Comparison of ENCODE assay signal across 8 cellular contexts in the genomic region with DNA sequence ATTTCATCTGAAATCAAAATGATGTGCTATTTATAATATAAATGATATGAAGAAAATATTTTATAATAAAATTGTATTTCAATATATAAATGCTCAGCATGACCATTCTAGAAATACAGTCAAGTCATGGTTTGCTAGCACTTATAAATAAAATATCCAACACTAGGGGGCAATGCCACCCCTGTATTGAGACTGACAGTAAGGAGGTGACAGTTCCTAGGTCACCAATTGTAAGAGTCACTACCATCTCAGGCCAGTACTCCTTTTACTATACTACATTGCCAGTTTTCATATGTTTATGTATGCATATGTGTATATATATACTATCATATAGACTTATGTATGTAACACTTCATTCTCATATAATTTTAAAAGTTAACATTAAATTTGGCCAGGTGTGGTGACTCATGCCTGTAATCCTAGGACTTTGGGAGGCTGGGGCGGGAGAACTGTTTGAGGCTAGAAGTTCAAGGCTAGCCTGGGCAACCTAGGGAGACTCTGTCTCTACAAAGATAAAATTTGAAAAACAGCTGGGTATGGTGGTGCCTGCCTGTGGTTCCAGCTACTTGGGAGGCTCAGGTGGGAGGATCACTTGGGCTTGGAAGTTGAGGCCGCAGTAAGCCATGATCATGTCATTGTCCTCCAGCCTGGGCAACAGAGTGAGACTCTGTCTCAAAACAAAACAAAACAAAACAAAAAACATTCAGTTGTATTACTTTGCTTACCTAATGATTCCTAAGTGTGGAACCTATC. TPM values are rescaled to one million over a fixed set of nuclear protein-coding genes. Genes with fewer than 3 reads are reported as not detected.
DNase-seq lines count a peak whose midpoint lies in the region; ATAC-seq and TF ChIP-seq lines count a peak whose summit lies in the region.

No MANE protein-coding gene starts in this region.

- peak; percentile 8 for DNase-seq in stimulated activated CD4-positive, alpha-beta T cell treated with anti-CD3 and anti-CD28 coated beads, Interleukin-1b, Interleukin-23, amount 100 ng/mL, for 48 hours
- no peak for DNase-seq in stimulated activated CD4-positive, alpha-beta T cell treated with anti-CD3 and anti-CD28 coated beads, Interleukin-4, amount 100 ng/mL, for 1 hour
- DNase-seq in GM23338 (ENCODE audit: low spot score) (peak; percentile 89), PC-9 (peak; percentile 33 to 77), dermis blood vessel endothelial cell (peak; percentile 82), retina (no peak)
- DNase-seq in naive thymus-derived CD4-positive, alpha-beta T cell: peak in 7 of 9 donors; percentile 49 to 68 (median 61)

- H3K27me3 ChIP-seq in GM23338 (ENCODE audit: insufficient read depth): no peaks in the 10 kb centered on the region
- no peaks in the 10 kb centered on the region for H3K27me3 ChIP-seq in Loucy (ENCODE audit: insufficient read depth, low read length, poor library complexity, severe bottlenecking)
- no peaks in the 10 kb centered on the region for H3K27me3 ChIP-seq in PC-9 (ENCODE audit: insufficient read depth, low read depth)
- H3K27me3 ChIP-seq in naive thymus-derived CD4-positive, alpha-beta T cell (ENCODE audit: control insufficient read depth in 2 of 2, insufficient read depth in 2 of 2, low read length in 2 of 2): no peaks in the 10 kb centered on the region

- no peaks in the 10 kb centered on the region for H3K9me3 Mint-ChIP-seq in GM23338
- no peaks in the 10 kb centered on the region for H3K9me3 Mint-ChIP-seq in naive thymus-derived CD4-positive, alpha-beta T cell

- no peak overlapping the region for H3K4me3 Mint-ChIP-seq in GM23338
- no peak overlapping the region for H3K4me3 Mint-ChIP-seq in naive thymus-derived CD4-positive, alpha-beta T cell

- no peak overlapping the region for H3K27ac ChIP-seq in GM23338 (ENCODE audit: low read depth)
- peak overlapping the region; percentile 54 for H3K27ac ChIP-seq in PC-9
- no peak overlapping the region for H3K27ac ChIP-seq in naive thymus-derived CD4-positive, alpha-beta T cell (ENCODE audit: low read depth, low read length)

- H4K20me1 ChIP-seq in GM23338 (replicated peaks; ENCODE audit: insufficient read depth): peaks cover 14% of the 10 kb centered on the region
- peaks cover 24% of the 10 kb centered on the region for H4K20me1 ChIP-seq in Loucy (ENCODE audit: insufficient read depth, low read length, poor library complexity, severe bottlenecking)
- peaks cover 14% of the 10 kb centered on the region for H4K20me1 ChIP-seq in PC-9 (ENCODE audit: insufficient read depth)

- H3K4me1 ChIP-seq in GM23338 (ENCODE audit: insufficient read depth) (peaks cover 10% of the 10 kb centered on the region; the same call in 1 of the 2 replicates), Loucy (ENCODE audit: insufficient read depth, low read length, poor library complexity, severe bottlenecking) (peaks cover 14% of the 10 kb centered on the region), PC-9 (replicated peaks; ENCODE audit: insufficient read depth) (peaks cover 22% of the 10 kb centered on the region)
- H3K4me1 ChIP-seq in naive thymus-derived CD4-positive, alpha-beta T cell (ENCODE audit: control insufficient read depth in 2 of 2, insufficient read depth in 2 of 2, low read length in 2 of 2): peaks cover 12 to 15% of the 10 kb centered on the region in 2 donors

- H3K36me3 Mint-ChIP-seq in GM23338 (ENCODE audit: low read depth): no peaks in the 10 kb centered on the region
- H3K36me3 Mint-ChIP-seq in naive thymus-derived CD4-positive, alpha-beta T cell: no peaks in the 10 kb centered on the region

- ATAC-seq in GM23338: 0 out of 3 replicates have a peak, but pooled peaks have one; percentile 4
- peak; percentile 24 for ATAC-seq in naive thymus-derived CD4-positive, alpha-beta T cell

- H3K4me2 ChIP-seq in GM23338 (no peak overlapping the region), Loucy (ENCODE audit: low read depth, low read length, poor library complexity, severe bottlenecking) (no peak overlapping the region), PC-9 (no peak overlapping the region)

- POLR2A ChIA-PET in PC-9 (lab: Charles Lee; ENCODE audit: unreplicated experiment): no interaction called here
- POLR2A ChIA-PET in naive thymus-derived CD4-positive, alpha-beta T cell (lab: Charles Lee): no interaction called here

- peaks cover 5% of the 10 kb centered on the region for H3K27me3 Mint-ChIP-seq in GM23338 (ENCODE audit: insufficient read depth, low read depth, poor library complexity)
- no peaks in the 10 kb centered on the region for H3K27me3 Mint-ChIP-seq in naive thymus-derived CD4-positive, alpha-beta T cell

- H3K36me3 ChIP-seq in GM23338 (ENCODE audit: insufficient read depth) (no peaks in the 10 kb centered on the region), Loucy (ENCODE audit: insufficient read depth, low read length) (no peaks in the 10 kb centered on the region), PC-9 (ENCODE audit: low read depth) (no peaks in the 10 kb centered on the region)
- peaks cover 0 to 8% (median 0%) of the 10 kb centered on the region in 3 experiments for H3K36me3 ChIP-seq in naive thymus-derived CD4-positive, alpha-beta T cell (ENCODE audit: control insufficient read depth in 2 of 3, insufficient read depth in 3 of 3, low read length in 3 of 3)

- BruUV-seq in PC-9 (replicated peaks; lab: Mats Ljungman, UMichigan): no TSS peak

- intact Hi-C loops in PC-9 (cut with micrococcal nuclease; ENCODE audit: unreplicated experiment): no loop called here
- intact Hi-C loops in naive thymus-derived CD4-positive, alpha-beta T cell (cut with micrococcal nuclease): loop anchor here (1.0 to 5.0 kb wide), 3 partner anchors 65 to 525 kb away; a partner anchor contains a TSS

- H3K9ac ChIP-seq in Loucy (ENCODE audit: low read depth, low read length, poor library complexity, severe bottlenecking): no peak overlapping the region

- H3F3A ChIP-seq in GM23338 (replicated peaks; ENCODE audit: low read depth) (no peaks in the 10 kb centered on the region), Loucy (ENCODE audit: low read depth) (no peaks in the 10 kb centered on the region), PC-9 (ENCODE audit: insufficient read depth, low read depth) (peaks cover 9% of the 10 kb centered on the region; the same call in 1 of the 2 replicates)

- peak; percentile 61 to 83 for TF ChIP-seq CTCF in GM23338 (conservative IDR thresholded peaks at IDR 0.05; ENCODE audit: low read depth in 2 of 2)
- peak; percentile 62 for TF ChIP-seq CTCF in Loucy (conservative IDR thresholded peaks at IDR 0.05; ENCODE audit: low read length)
- TF ChIP-seq CTCF in PC-9 (conservative IDR thresholded peaks at IDR 0.05): peak; percentile 81

- H3K27ac Mint-ChIP-seq in GM23338: no peak overlapping the region
- H3K27ac Mint-ChIP-seq in naive thymus-derived CD4-positive, alpha-beta T cell: no peak overlapping the region

- H3K9me2 ChIP-seq in GM23338 (ENCODE audit: insufficient read depth) (no peaks in the 10 kb centered on the region), Loucy (replicated peaks; ENCODE audit: low read depth, low read length) (no peaks in the 10 kb centered on the region), PC-9 (ENCODE audit: insufficient read depth) (no peaks in the 10 kb centered on the region)

- H3K4me1 Mint-ChIP-seq in GM23338: peaks cover 6% of the 10 kb centered on the region; the same call in 2 of the 3 replicates
- H3K4me1 Mint-ChIP-seq in naive thymus-derived CD4-positive, alpha-beta T cell: peaks cover 0 to 11% (median 3%) of the 10 kb centered on the region in 7 donors

- no peak overlapping the region for H3K4me3 ChIP-seq in GM23338
- no peak overlapping the region for H3K4me3 ChIP-seq in Loucy (ENCODE audit: low read length, poor library complexity, severe bottlenecking)
- H3K4me3 ChIP-seq in PC-9: no peak overlapping the region
- H3K4me3 ChIP-seq in naive thymus-derived CD4-positive, alpha-beta T cell (ENCODE audit: low read length): no peak overlapping the region

- H3K79me2 ChIP-seq in GM23338 (replicated peaks; ENCODE audit: insufficient read depth) (peaks cover 21% of the 10 kb centered on the region), Loucy (ENCODE audit: insufficient read depth, low read length) (peaks cover 23% of the 10 kb centered on the region), PC-9 (ENCODE audit: low read depth) (peaks cover 25% of the 10 kb centered on the region)

- CTCF ChIA-PET in PC-9 (lab: Charles Lee): no interaction called here
- CTCF ChIA-PET in naive thymus-derived CD4-positive, alpha-beta T cell (lab: Charles Lee): no interaction called here

- no peak overlapping the region for H2AFZ ChIP-seq in GM23338
- no peak overlapping the region for H2AFZ ChIP-seq in Loucy (ENCODE audit: low read length)
- H2AFZ ChIP-seq in PC-9: no peak overlapping the region

- no peaks in the 10 kb centered on the region for H3K9me3 ChIP-seq in Loucy (ENCODE audit: insufficient read depth, low read depth, low read length)
- H3K9me3 ChIP-seq in PC-9 (ENCODE audit: insufficient read depth, low read depth): no peaks in the 10 kb centered on the region
- H3K9me3 ChIP-seq in naive thymus-derived CD4-positive, alpha-beta T cell (ENCODE audit: control insufficient read depth in 2 of 3, low read length in 3 of 3): no peaks in the 10 kb centered on the region

RNA-seq across cellular contexts. Expression of a gene that starts 2.4 kb away (rescaled TPM):
- 18.9 and 21.2 TPM in 2 replicates for total RNA-seq in GM23338 (2014; rRNA removed; shearing (Covaris generic))
- polyA plus RNA-seq in GM23338 (2016; fragmentation: Nextera tagmentation; extraction: Ambion mirVana): 22.8 and 26.2 TPM in 2 replicates
- 22.8 and 25.8 TPM in 2 replicates for total RNA-seq in PC-9 (2021)
- 4.8 and 6.7 TPM in 2 replicates for total RNA-seq in dermis blood vessel endothelial cell
- total RNA-seq in naive thymus-derived CD4-positive, alpha-beta T cell: 10 to 100 TPM; 28.7 to 39.4 (median 38.3) TPM
- 10 to 100 TPM; 15.5 to 20.0 TPM for polyA plus RNA-seq in naive thymus-derived CD4-positive, alpha-beta T cell

RNA-seq across cellular contexts. Expression of a gene that starts 45.4 kb away (rescaled TPM):
- total RNA-seq in GM23338 (2014; rRNA removed; shearing (Covaris generic)): 193 and 212 TPM in 2 replicates
- 150 and 152 TPM in 2 replicates for polyA plus RNA-seq in GM23338 (2016; fragmentation: Nextera tagmentation; extraction: Ambion mirVana)
- total RNA-seq in PC-9 (2021): 75.4 and 108 TPM in 2 replicates
- 50.2 and 74.1 TPM in 2 replicates for total RNA-seq in dermis blood vessel endothelial cell
- total RNA-seq in naive thymus-derived CD4-positive, alpha-beta T cell: 10 to 100 TPM; 50.0 to 88.8 (median 76.5) TPM
- polyA plus RNA-seq in naive thymus-derived CD4-positive, alpha-beta T cell: 10 to 100 TPM; 22.9 to 41.5 TPM

Comparison
In these comparisons a context has a peak if more than half of its experiments do, and no peak if none do; other contexts are left out.
1. DNase-seq: peak in stimulated activated CD4-positive, alpha-beta T cell treated with anti-CD3 and anti-CD28 coated beads, Interleukin-1b, Interleukin-23, amount 100 ng/mL, for 48 hours (single experiment), GM23338 (single experiment), PC-9 (2 of 2), dermis blood vessel endothelial cell (single experiment) and naive thymus-derived CD4-positive, alpha-beta T cell (7 of 9); none in stimulated activated CD4-positive, alpha-beta T cell treated with anti-CD3 and anti-CD28 coated beads, Interleukin-4, amount 100 ng/mL, for 1 hour (single experiment) and retina (single experiment).
2. Peak in every context shown above with its lines, with median percentiles within 50 percentile points of each other: CTCF ChIP-seq.